In genomic region chr7:73704640-73705550, GRCh38 we compare ENCODE assay signal across 1 cellular context.
TF ChIP-seq lines count a peak whose summit lies in the region.

No MANE protein-coding gene starts in this region.

TF ChIP-seq in H1, 55 proteins besides CTCF, POLR2A, EP300 and RAD21:
- TF ChIP-seq TBP (IDR thresholded peaks at IDR 0.05; ENCODE audit: low read depth, low read length) (no peak), SUZ12 (IDR thresholded peaks at IDR 0.05; ENCODE audit: low read length) (no peak), CHD1 (IDR thresholded peaks at IDR 0.05; ENCODE audit: low read depth, low read length) (no peak)
